ENCODE assay signal across 27 cellular contexts in genomic region chr4:186458050-186458449, GRCh38.
DNase-seq lines count a peak whose midpoint lies in the region; ATAC-seq, FAIRE-seq and TF ChIP-seq lines count a peak whose summit lies in the region.
"Had no signal": no experiment of that assay in that cellular context is flagged by ENCODE, and none has a peak within 500 bp of the region (broad histone marks: within the 10 kb centered on the region; RNA-seq: fewer than 3 reads in every experiment).

No MANE protein-coding gene starts in this region.

- H3K4me1 Mint-ChIP-seq in GM23338 (peaks cover 4% of the 10 kb centered on the region), H9 (peaks cover 19 to 20% of the 10 kb centered on the region in 2 experiments)
- no peaks in the 10 kb centered on the region for H3K4me1 Mint-ChIP-seq in stimulated activated effector memory CD8-positive, alpha-beta T cell treated with anti-CD3 and anti-CD28 coated beads, Interleukin-12 subunit alpha, Interleukin-12 subunit beta, amount 100 ng/mL, for 72 hours
- H3K4me1 Mint-ChIP-seq: CD14-positive monocyte; CD4-positive, alpha-beta memory T cell; CD4-positive, CD25-positive, alpha-beta regulatory T cell; CD8-positive, alpha-beta memory T cell had no signal

- H3K27ac ChIP-seq in GM23338 (ENCODE audit: low read depth) (no peak overlapping the region), H9 (ENCODE audit: insufficient read length, low read depth, low read length) (no peak overlapping the region), H1 (ENCODE audit: low read depth, low read length) (no peak overlapping the region), substantia nigra (ENCODE audit: low read depth, low read length, poor library complexity, severe bottlenecking) (no peak overlapping the region)
- H3K27ac ChIP-seq: BLaER1 had no signal

- no CpG with 5 or more reads among the region's 5 CpGs for WGBS in H9 (ENCODE audit: extremely low coverage, insufficient read length, low lambda C conversion rate)
- 83% methylated on average over 5 of the region's 5 CpGs; no CpG with 5 or more reads in 1 of the 2 experiments for WGBS in H1 (ENCODE audit: extremely low coverage in 1 of 2, insufficient coverage in 1 of 2, insufficient read length in 1 of 2, insufficient replicate concordance in 2 of 2, low coverage in 1 of 2, low lambda C conversion rate in 2 of 2, missing lambda C conversion rate in 1 of 2), 2 experiments

- H2BK120ac ChIP-seq in H9 (ENCODE audit: low read depth, low read length, poor library complexity, severe bottlenecking) (no peak overlapping the region), H1 (replicated peaks; ENCODE audit: low read depth, low read length) (no peak overlapping the region)

- no peak for TF ChIP-seq POLR2A in H1 (IDR thresholded peaks at IDR 0.05; ENCODE audit: control extremely low read depth in 1 of 2, low read depth in 2 of 2, low read length in 2 of 2)

- no peaks in the 10 kb centered on the region for H3K36me3 ChIP-seq in GM23338 (ENCODE audit: insufficient read depth)
- H3K36me3 ChIP-seq in H1 (ENCODE audit: control insufficient read depth in 2 of 4, insufficient read depth in 4 of 4, low read length in 3 of 4): no peaks in the 10 kb centered on the region
- H3K36me3 ChIP-seq: BE2C, BLaER1 had no signal

- no peak overlapping the region for H3K27ac Mint-ChIP-seq in GM23338
- no peak overlapping the region for H3K27ac Mint-ChIP-seq in H9
- H3K27ac Mint-ChIP-seq in stimulated activated effector memory CD8-positive, alpha-beta T cell treated with anti-CD3 and anti-CD28 coated beads, Interleukin-12 subunit alpha, Interleukin-12 subunit beta, amount 100 ng/mL, for 72 hours: no peak overlapping the region
- H3K27ac Mint-ChIP-seq: CD14-positive monocyte; CD8-positive, alpha-beta memory T cell had no signal

- H3K79me2 ChIP-seq in GM23338 (replicated peaks; ENCODE audit: insufficient read depth): no peaks in the 10 kb centered on the region
- H3K79me2 ChIP-seq in H9 (ENCODE audit: insufficient read depth, low read length): no peaks in the 10 kb centered on the region
- no peaks in the 10 kb centered on the region for H3K79me2 ChIP-seq in H1 (ENCODE audit: control insufficient read depth in 1 of 2, insufficient read depth in 2 of 2, low read length in 2 of 2)

- no peak overlapping the region for H3K4me3 Mint-ChIP-seq in GM23338
- no peak overlapping the region for H3K4me3 Mint-ChIP-seq in H9
- no peak overlapping the region for H3K4me3 Mint-ChIP-seq in stimulated activated effector memory CD8-positive, alpha-beta T cell treated with anti-CD3 and anti-CD28 coated beads, Interleukin-12 subunit alpha, Interleukin-12 subunit beta, amount 100 ng/mL, for 72 hours
- H3K4me3 Mint-ChIP-seq: CD14-positive monocyte; CD4-positive, alpha-beta memory T cell; CD4-positive, CD25-positive, alpha-beta regulatory T cell; CD8-positive, alpha-beta memory T cell had no signal

- no peaks in the 10 kb centered on the region for H3K36me3 Mint-ChIP-seq in GM23338 (ENCODE audit: low read depth)
- peaks cover 0 to 3% (median 0%) of the 10 kb centered on the region in 3 experiments; a peak in 1 of 7 replicates for H3K36me3 Mint-ChIP-seq in H9 (ENCODE audit: insufficient read depth in 1 of 3, low read depth in 3 of 3)
- H3K36me3 Mint-ChIP-seq in stimulated activated effector memory CD8-positive, alpha-beta T cell treated with anti-CD3 and anti-CD28 coated beads, Interleukin-12 subunit alpha, Interleukin-12 subunit beta, amount 100 ng/mL, for 72 hours: no peaks in the 10 kb centered on the region
- H3K36me3 Mint-ChIP-seq: CD14-positive monocyte; CD4-positive, alpha-beta memory T cell; CD4-positive, CD25-positive, alpha-beta regulatory T cell; CD8-positive, alpha-beta memory T cell had no signal

- no peak overlapping the region for H2BK15ac ChIP-seq in H9 (ENCODE audit: low read depth, low read length)
- H2BK15ac ChIP-seq in H1 (ENCODE audit: low read length): no peak overlapping the region

- ATAC-seq in GM23338: peak; percentile 58; the same call in 2 of the 3 replicates
- no peak for ATAC-seq in stimulated activated effector memory CD8-positive, alpha-beta T cell treated with anti-CD3 and anti-CD28 coated beads, Interleukin-12 subunit alpha, Interleukin-12 subunit beta, amount 100 ng/mL, for 72 hours
- ATAC-seq: GM12878 had no signal

- H3T11ph ChIP-seq in H9 (ENCODE audit: low read length): no peak overlapping the region

- no peaks in the 10 kb centered on the region for H3K23me2 ChIP-seq in H9 (ENCODE audit: insufficient read length, low read depth, low read length, poor library complexity, severe bottlenecking)
- no peaks in the 10 kb centered on the region for H3K23me2 ChIP-seq in H1 (ENCODE audit: low read depth, low read length)

- CTCF ChIA-PET in H1 (lab: Charles Lee; ENCODE audit: partially characterized antibody): interaction anchor here (0.8 to 0.9 kb wide), 2 partner anchors 15 to 113 kb away, joined by 4 to 5 read pairs; no protein-coding TSS in a partner anchor

- H3K18ac ChIP-seq in H9 (ENCODE audit: insufficient read length, low read depth, low read length): peak overlapping the region; percentile 67
- no peak overlapping the region for H3K18ac ChIP-seq in H1 (ENCODE audit: extremely low read depth, low read length)

- H4K8ac ChIP-seq in H9 (replicated peaks; ENCODE audit: insufficient read length, low read depth, low read length) (no peak overlapping the region), H1 (ENCODE audit: extremely low read depth, insufficient read depth, low read length) (no peak overlapping the region)

- H3K27me3 ChIP-seq in GM23338 (ENCODE audit: insufficient read depth): no peaks in the 10 kb centered on the region
- H3K27me3 ChIP-seq in H9 (ENCODE audit: insufficient read depth, low read length): no peaks in the 10 kb centered on the region
- H3K27me3 ChIP-seq in H1 (replicated peaks in 1 of 4; ENCODE audit: control insufficient read depth in 3 of 4, extremely low read depth in 1 of 4, insufficient read depth in 3 of 4, low read length in 3 of 4): no peaks in the 10 kb centered on the region
- H3K27me3 ChIP-seq: BE2C, BLaER1 had no signal

- H3K9me3 ChIP-seq in H9 (ENCODE audit: control insufficient read depth, low read depth, low read length) (no peaks in the 10 kb centered on the region), H1 (ENCODE audit: insufficient read depth in 2 of 2, low read depth in 1 of 2, low read length in 1 of 2) (peaks cover 3 to 4% of the 10 kb centered on the region in 2 experiments; a peak in 2 of 4 replicates)
- H3K9me3 ChIP-seq: BE2C had no signal

- no peaks in the 10 kb centered on the region for H3F3A ChIP-seq in GM23338 (replicated peaks; ENCODE audit: low read depth)

- peaks cover 3% of the 10 kb centered on the region for H3K27me3 Mint-ChIP-seq in GM23338 (ENCODE audit: insufficient read depth, low read depth, poor library complexity)
- no peaks in the 10 kb centered on the region; the same call in 1 of the 2 replicates for H3K27me3 Mint-ChIP-seq in H9 (ENCODE audit: low read depth)
- H3K27me3 Mint-ChIP-seq: CD4-positive, CD25-positive, alpha-beta regulatory T cell had no signal

- H3K79me1 ChIP-seq in H9 (ENCODE audit: insufficient read depth, low read depth, low read length, poor library complexity, severe bottlenecking): no peaks in the 10 kb centered on the region
- H3K79me1 ChIP-seq in H1 (ENCODE audit: low read depth, low read length): no peaks in the 10 kb centered on the region

- FAIRE-seq in H1 (lab: Jason Lieb, UNC): no peak
- FAIRE-seq: A204.1, GM12878, GM12892, GM18507 had no signal

- no peak overlapping the region for H2BK20ac ChIP-seq in H9 (ENCODE audit: low read depth, low read length, poor library complexity, severe bottlenecking)
- no peak overlapping the region for H2BK20ac ChIP-seq in H1 (ENCODE audit: low read length)

- H3K9ac ChIP-seq in H9 (ENCODE audit: extremely low read depth, insufficient read length, low read length) (no peak overlapping the region), H1 (replicated peaks in 1 of 4; ENCODE audit: extremely low read depth in 1 of 4, low read depth in 3 of 4, low read length in 3 of 4) (no peak overlapping the region)
- H3K9ac ChIP-seq: BLaER1 had no signal

- H3K4me3 ChIP-seq in GM23338 (no peak overlapping the region), H1 (ENCODE audit: extremely low read depth in 1 of 4, insufficient read depth in 2 of 4, low read depth in 3 of 4, low read length in 4 of 4) (no peak overlapping the region)
- H3K4me3 ChIP-seq: BLaER1, GM12878 had no signal

- H3K14ac ChIP-seq in H9 (ENCODE audit: insufficient read depth, low read length) (no peak overlapping the region), H1 (ENCODE audit: insufficient read length) (no peak overlapping the region)

- peaks cover 5% of the 10 kb centered on the region for H3K9me3 Mint-ChIP-seq in GM23338
- H3K9me3 Mint-ChIP-seq in H9: peaks cover 3 to 5% of the 10 kb centered on the region in 2 experiments; a peak in 3 of 5 replicates
- H3K9me3 Mint-ChIP-seq in stimulated activated effector memory CD8-positive, alpha-beta T cell treated with anti-CD3 and anti-CD28 coated beads, Interleukin-12 subunit alpha, Interleukin-12 subunit beta, amount 100 ng/mL, for 72 hours: no peaks in the 10 kb centered on the region

- H2BK5ac ChIP-seq in H9 (ENCODE audit: insufficient read length, low read length) (no peak overlapping the region), H1 (ENCODE audit: low read depth, low read length) (no peak overlapping the region)

- 0 out of 2 replicates have a peak, but pooled peaks cover 7% of the 10 kb centered on the region for H3K4me1 ChIP-seq in GM23338 (ENCODE audit: insufficient read depth)
- H3K4me1 ChIP-seq in H9 (ENCODE audit: insufficient read depth, low read length): no peaks in the 10 kb centered on the region; the same call in 1 of the 2 replicates
- H3K4me1 ChIP-seq in H1 (replicated peaks in 1 of 4; ENCODE audit: control insufficient read depth in 3 of 4, insufficient read depth in 4 of 4, low read length in 3 of 4): peaks cover 0 to 2% (median 0%) of the 10 kb centered on the region in 4 experiments; a peak in 1 of 7 replicates
- H3K4me1 ChIP-seq: BE2C had no signal

- TF ChIP-seq CTCF in GM23338 (conservative IDR thresholded peaks at IDR 0.05; ENCODE audit: low read depth in 2 of 2) (no peak), H9 (conservative IDR thresholded peaks at IDR 0.05) (no peak), H1 (IDR thresholded peaks at IDR 0.05; ENCODE audit: control extremely low read depth in 1 of 3, insufficient read depth in 1 of 3, low read depth in 1 of 3, low read length in 3 of 3) (no peak)

- H2AFZ ChIP-seq in GM23338 (no peak overlapping the region), H9 (ENCODE audit: low read length) (no peak overlapping the region), H1 (ENCODE audit: low read length) (no peak overlapping the region)

- TF ChIP-seq RAD21 in H1 (IDR thresholded peaks at IDR 0.05 in 1 of 2, conservative IDR thresholded peaks at IDR 0.05 in 1 of 2; ENCODE audit: low read depth in 2 of 2, low read length in 2 of 2): no peak

- H3K4ac ChIP-seq in H9 (ENCODE audit: low read depth, low read length): no peak overlapping the region
- H3K4ac ChIP-seq in H1 (replicated peaks; ENCODE audit: insufficient read length, low read depth, low read length): no peak overlapping the region

- DNase-seq in GM23338 (ENCODE audit: low spot score) (peak; percentile 59), H9 (no peak), H1 (ENCODE audit: low read depth in 1 of 2, low spot score in 2 of 2) (no peak), substantia nigra (lab: John Stamatoyannopoulos, UW) (no peak), dermis blood vessel endothelial cell (no peak)
- DNase-seq in stimulated activated effector memory CD8-positive, alpha-beta T cell treated with anti-CD3 and anti-CD28 coated beads, Interleukin-12 subunit alpha, Interleukin-12 subunit beta, amount 100 ng/mL, for 72 hours (ENCODE audit: low spot score in 2 of 2): no peak
- DNase-seq: 8988T; ACHN; BE2C; C1 segment of cervical spinal cord; CD4-positive, alpha-beta memory T cell; CD4-positive, CD25-positive, alpha-beta regulatory T cell; CD8-positive, alpha-beta memory T cell; COR-L47; DMS 273 treated with DMSO at 0.1 percent for 48 hours; DMS153; DMS53; DMS79; DND-41; EL; GDM1 had no signal

- H2BK12ac ChIP-seq in H9 (ENCODE audit: insufficient read length, low read depth, low read length) (no peak overlapping the region), H1 (ENCODE audit: low read depth, low read length) (no peak overlapping the region; the same call in 1 of the 2 replicates)

- H2AK5ac ChIP-seq in H9 (ENCODE audit: insufficient read length, low read length) (no peak overlapping the region), H1 (ENCODE audit: low read depth, low read length) (no peak overlapping the region)

- POLR2A ChIA-PET in H1 (lab: Charles Lee; ENCODE audit: partially characterized antibody): no interaction called here

- peaks cover 6% of the 10 kb centered on the region; the same call in 1 of the 2 replicates for H3K9me2 ChIP-seq in GM23338 (ENCODE audit: insufficient read depth)

- H4K5ac ChIP-seq in H9 (ENCODE audit: insufficient read length, low read depth, low read length) (no peak overlapping the region), H1 (ENCODE audit: insufficient read length, low read depth, low read length) (no peak overlapping the region)

- no peak overlapping the region for H4K91ac ChIP-seq in H9 (ENCODE audit: insufficient read length, low read depth, low read length)
- H4K91ac ChIP-seq in H1 (replicated peaks; ENCODE audit: insufficient read length, low read length): no peak overlapping the region

- H3K23ac ChIP-seq in H9 (ENCODE audit: insufficient read length, low read depth, low read length): no peak overlapping the region
- H3K23ac ChIP-seq in H1 (ENCODE audit: insufficient read length): no peak overlapping the region

- no peak overlapping the region for H3K4me2 ChIP-seq in GM23338
- H3K4me2 ChIP-seq in H9 (ENCODE audit: insufficient read depth, insufficient read length, low read length): no peak overlapping the region
- no peak overlapping the region for H3K4me2 ChIP-seq in H1 (ENCODE audit: insufficient read depth in 1 of 2, low read depth in 2 of 2, low read length in 2 of 2)
- H3K4me2 ChIP-seq: BLaER1 had no signal

- H3K56ac ChIP-seq in H9 (ENCODE audit: insufficient read length, low read depth, low read length): no peak overlapping the region
- H3K56ac ChIP-seq in H1 (replicated peaks; ENCODE audit: insufficient read length, low read depth, low read length): no peak overlapping the region

- H4K20me1 ChIP-seq in GM23338 (replicated peaks; ENCODE audit: insufficient read depth): no peaks in the 10 kb centered on the region
- no peaks in the 10 kb centered on the region for H4K20me1 ChIP-seq in H9 (ENCODE audit: control insufficient read depth, insufficient read depth, insufficient read length)
- H4K20me1 ChIP-seq in H1 (replicated peaks in 1 of 2; ENCODE audit: control insufficient read depth in 1 of 2, insufficient read depth in 2 of 2, low read length in 2 of 2): no peaks in the 10 kb centered on the region
- H4K20me1 ChIP-seq: BLaER1 had no signal

- TF ChIP-seq EP300 in H1 (IDR thresholded peaks at IDR 0.05; ENCODE audit: borderline replicate concordance in 1 of 2, low read depth in 2 of 2, low read length in 2 of 2): no peak
